Comparison of ENCODE assay signal across 9 cellular contexts in the genomic region with DNA sequence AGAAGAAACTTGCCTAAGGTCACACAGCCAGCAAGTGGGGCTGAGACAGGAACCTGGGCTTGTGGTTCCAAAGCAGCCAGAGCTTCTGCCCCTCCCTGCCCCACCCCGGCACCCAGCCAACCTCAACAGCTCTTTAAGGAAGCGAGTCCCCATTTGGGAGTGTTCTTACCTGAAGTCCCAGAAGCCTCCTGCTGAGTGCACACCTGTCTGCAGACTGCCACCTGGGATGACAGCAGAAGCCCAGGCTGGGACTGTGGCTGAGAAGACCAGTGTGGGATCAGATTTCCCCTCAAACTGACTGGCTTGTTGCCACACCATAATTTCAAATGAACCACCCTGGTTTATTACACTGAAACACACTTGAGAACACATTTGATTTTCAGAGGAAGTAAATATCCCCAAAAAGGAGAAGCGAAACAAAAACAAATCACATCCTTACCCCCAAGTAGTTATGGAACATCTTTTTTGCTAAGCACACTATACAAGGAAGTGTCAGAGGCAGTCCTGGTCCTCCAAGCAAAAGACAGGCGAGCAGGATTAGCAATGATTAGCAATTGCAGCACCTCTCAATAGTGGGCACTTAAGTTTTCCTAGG. TPM values are rescaled to one million over a fixed set of nuclear protein-coding genes. Genes with fewer than 3 reads are reported as not detected.
DNase-seq lines count a peak whose midpoint lies in the region; ATAC-seq lines count a peak whose summit lies in the region.
"Had no signal": no experiment of that assay in that cellular context is flagged by ENCODE, and none has a peak within 500 bp of the region (broad histone marks: within the 10 kb centered on the region; RNA-seq: fewer than 3 reads in every experiment).

No MANE protein-coding gene starts in this region.

- H3K27ac Mint-ChIP-seq in naive thymus-derived CD4-positive, alpha-beta T cell: peak overlapping the region in 1 of 9 donors; percentile 77

- peaks cover 0 to 37% (median 0%) of the 10 kb centered on the region in 5 donors for H3K27me3 Mint-ChIP-seq in naive thymus-derived CD4-positive, alpha-beta T cell

- peaks cover 5 to 26% (median 14%) of the 10 kb centered on the region in 7 donors for H3K4me1 Mint-ChIP-seq in naive thymus-derived CD4-positive, alpha-beta T cell

- ATAC-seq in GM18517 (IDR thresholded peaks at IDR 0.05; ENCODE audit: unreplicated experiment): peak; percentile 72
- peak; percentile 75 for ATAC-seq in HG03108 (IDR thresholded peaks at IDR 0.05; ENCODE audit: unreplicated experiment)
- peak; percentile 72 for ATAC-seq in naive thymus-derived CD4-positive, alpha-beta T cell

- H3K36me3 ChIP-seq in naive thymus-derived CD4-positive, alpha-beta T cell (ENCODE audit: control insufficient read depth in 2 of 3, insufficient read depth in 3 of 3, low read length in 3 of 3): no peaks in the 10 kb centered on the region

- peak; percentile 100 for DNase-seq in NCI-H748 (lab: John Stamatoyannopoulos, UW; ENCODE audit: unreplicated experiment)
- no peak for DNase-seq in naive thymus-derived CD4-positive, alpha-beta T cell
- no peak for DNase-seq in activated CD8-positive, alpha-beta memory T cell treated with anti-CD3 and anti-CD28 coated beads, Interleukin-2, amount 50 U/mL, for 4 hours
- DNase-seq in foreskin melanocyte: no peak
- DNase-seq in activated T-cell treated with anti-CD3 and anti-CD28 coated beads for 4 hours: no peak
- no peak for DNase-seq in activated CD4-positive, alpha-beta T cell treated with anti-CD3 and anti-CD28 coated beads for 4 hours

- no peaks in the 10 kb centered on the region for H3K9me3 ChIP-seq in naive thymus-derived CD4-positive, alpha-beta T cell (ENCODE audit: control insufficient read depth in 2 of 3, low read length in 3 of 3)

- peaks cover 0 to 8% of the 10 kb centered on the region in 2 donors for H3K4me1 ChIP-seq in naive thymus-derived CD4-positive, alpha-beta T cell (ENCODE audit: control insufficient read depth in 2 of 2, insufficient read depth in 2 of 2, low read length in 2 of 2)

- H3K4me3 ChIP-seq in naive thymus-derived CD4-positive, alpha-beta T cell (ENCODE audit: low read length): no peak overlapping the region

- CTCF ChIA-PET in naive thymus-derived CD4-positive, alpha-beta T cell (lab: Charles Lee): no interaction called here

- H3K27ac ChIP-seq in naive thymus-derived CD4-positive, alpha-beta T cell (ENCODE audit: low read depth, low read length): no peak overlapping the region

- H3K36me3 Mint-ChIP-seq in naive thymus-derived CD4-positive, alpha-beta T cell: peaks cover 0 to 3% (median 0%) of the 10 kb centered on the region in 5 donors

- H3K27me3 ChIP-seq in naive thymus-derived CD4-positive, alpha-beta T cell (ENCODE audit: control insufficient read depth in 2 of 2, insufficient read depth in 2 of 2, low read length in 2 of 2): no peaks in the 10 kb centered on the region

- POLR2A ChIA-PET in naive thymus-derived CD4-positive, alpha-beta T cell (lab: Charles Lee): no interaction called here

- H3K9me3 Mint-ChIP-seq in naive thymus-derived CD4-positive, alpha-beta T cell: no peaks in the 10 kb centered on the region

- intact Hi-C loops in naive thymus-derived CD4-positive, alpha-beta T cell (cut with micrococcal nuclease): no loop called here

- no peak overlapping the region for H3K4me3 Mint-ChIP-seq in naive thymus-derived CD4-positive, alpha-beta T cell

RNA-seq across cellular contexts. Expression of a gene that starts 6.3 kb away (rescaled TPM):
- 100 to 1,000 TPM in 4 of 5 experiments, 10 to 100 TPM in 1; 45.4 to 182 (median 132) TPM for total RNA-seq in naive thymus-derived CD4-positive, alpha-beta T cell
- polyA plus RNA-seq in naive thymus-derived CD4-positive, alpha-beta T cell: 10 to 100 TPM; 27.2 to 51.2 TPM
- polyA plus RNA-seq: neural cell had no signal
